ENCODE assay signal across 20 cellular contexts in the genomic region with DNA sequence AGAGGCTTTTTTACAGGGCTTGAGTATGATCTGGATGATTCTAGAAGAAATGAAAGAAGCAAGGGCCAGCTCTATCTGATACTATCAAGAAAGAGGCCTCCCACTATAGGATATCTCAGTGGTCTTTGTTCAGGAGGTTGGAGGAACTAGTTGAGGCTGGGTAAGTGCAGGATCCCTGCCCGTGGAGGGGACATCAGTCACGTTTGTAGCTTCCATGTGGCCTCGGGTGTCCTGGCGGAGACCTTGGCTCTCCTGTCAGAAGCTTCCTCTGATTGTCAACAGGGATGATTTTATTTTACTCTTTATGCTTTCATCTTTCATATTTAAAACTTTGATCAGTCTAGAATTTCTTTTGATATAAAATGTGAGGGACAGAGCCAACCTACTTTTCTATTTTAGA.
DNase-seq lines count a peak whose midpoint lies in the region; ATAC-seq and TF ChIP-seq lines count a peak whose summit lies in the region.
"Had no signal": no experiment of that assay in that cellular context is flagged by ENCODE, and none has a peak within 500 bp of the region (broad histone marks: within the 10 kb centered on the region; RNA-seq: fewer than 3 reads in every experiment).

No MANE protein-coding gene starts in this region.

- no peak overlapping the region for H3K27ac Mint-ChIP-seq in osteocyte (ENCODE audit: unreplicated experiment)
- H3K27ac Mint-ChIP-seq in activated CD8-positive, alpha-beta T cell treated with anti-CD3 and anti-CD28 coated beads for 36 hours = no peak overlapping the region
- H3K27ac Mint-ChIP-seq: B cell; CD4-positive, alpha-beta T cell; CD8-positive, alpha-beta T cell had no signal

- in situ Hi-C loops in brain microvascular endothelial cell (cut with HindIII; ENCODE audit: low pct_ligation_motif_present, low sequenced_read_pairs) = no loop called here

- H3K27me3 Mint-ChIP-seq in osteocyte (ENCODE audit: unreplicated experiment) = no peaks in the 10 kb centered on the region
- peaks cover 5% of the 10 kb centered on the region for H3K27me3 Mint-ChIP-seq in activated CD8-positive, alpha-beta T cell treated with anti-CD3 and anti-CD28 coated beads for 36 hours

- no peaks in the 10 kb centered on the region for H3K36me3 Mint-ChIP-seq in osteocyte (ENCODE audit: unreplicated experiment)
- H3K36me3 Mint-ChIP-seq in activated CD8-positive, alpha-beta T cell treated with anti-CD3 and anti-CD28 coated beads for 36 hours (ENCODE audit: low read depth) = no peaks in the 10 kb centered on the region
- H3K36me3 Mint-ChIP-seq: CD8-positive, alpha-beta T cell had no signal

- no peak overlapping the region for H3K9ac ChIP-seq in BLaER1

- intact Hi-C loops in dorsolateral prefrontal cortex (cut with DNase I) = no loop called here
- intact Hi-C loops in activated CD8-positive, alpha-beta T cell treated with anti-CD3 and anti-CD28 coated beads for 36 hours (cut with micrococcal nuclease) = no loop called here

- H3K9me3 ChIP-seq in BLaER1 = no peaks in the 10 kb centered on the region
- H3K9me3 ChIP-seq: A549, Caco-2 had no signal

- H3K27ac ChIP-seq in BLaER1 (no peak overlapping the region), dorsolateral prefrontal cortex (peak overlapping the region in 46 of 59 donors; percentile 2 to 92 (median 78)), brain microvascular endothelial cell (no peak overlapping the region)
- H3K27ac ChIP-seq: 22Rv1, A549, C4-2B had no signal

- TF ChIP-seq CTCF in dorsolateral prefrontal cortex (IDR thresholded peaks at IDR 0.05 in 54 of 56, conservative IDR thresholded peaks at IDR 0.05 in 2 of 56; ENCODE audit: low read depth in 1 of 56, partially characterized antibody in 56 of 56) (no peak), osteocyte (IDR thresholded peaks at IDR 0.05) (no peak), brain microvascular endothelial cell (IDR thresholded peaks at IDR 0.05; ENCODE audit: low read depth, low read length, missing control alignments) (no peak)
- TF ChIP-seq CTCF in activated CD8-positive, alpha-beta T cell treated with anti-CD3 and anti-CD28 coated beads for 36 hours (IDR thresholded peaks at IDR 0.05) = no peak

- H3K27me3 ChIP-seq in BLaER1 (no peaks in the 10 kb centered on the region), dorsolateral prefrontal cortex (no peaks in the 10 kb centered on the region), brain microvascular endothelial cell (replicated peaks) (no peaks in the 10 kb centered on the region)

- DNase-seq in dorsolateral prefrontal cortex (no peak), osteocyte (ENCODE audit: extremely low spot score, unreplicated experiment) (peak; percentile 67), brain microvascular endothelial cell (no peak), SHP77 (lab: John Stamatoyannopoulos, UW) (no peak)
- DNase-seq in activated CD8-positive, alpha-beta T cell treated with anti-CD3 and anti-CD28 coated beads for 36 hours = no peak
- DNase-seq: AML-193; Caco-2; Calu3; CD4-positive, alpha-beta T cell; CD8-positive, alpha-beta T cell; DMS79; DND-41; EL; GDM1 had no signal

- H3K4me3 ChIP-seq in BLaER1 (no peak overlapping the region), dorsolateral prefrontal cortex (no peak overlapping the region), brain microvascular endothelial cell (ENCODE audit: low read depth, low read length) (no peak overlapping the region)
- H3K4me3 ChIP-seq: A549, GM12878 had no signal

- ATAC-seq in activated CD8-positive, alpha-beta T cell treated with anti-CD3 and anti-CD28 coated beads for 36 hours = no peak
- ATAC-seq: A549; CD8-positive, alpha-beta T cell; GM12878 had no signal

- POLR2A ChIA-PET in activated CD8-positive, alpha-beta T cell treated with anti-CD3 and anti-CD28 coated beads for 36 hours (lab: Charles Lee) = no interaction called here

- CTCF ChIA-PET in activated CD8-positive, alpha-beta T cell treated with anti-CD3 and anti-CD28 coated beads for 36 hours (lab: Charles Lee) = no interaction called here

- peaks cover 81% of the 10 kb centered on the region for H3K36me3 ChIP-seq in BLaER1
- H3K36me3 ChIP-seq in brain microvascular endothelial cell (replicated peaks) = no peaks in the 10 kb centered on the region

- no peaks in the 10 kb centered on the region for H3K4me1 Mint-ChIP-seq in osteocyte (ENCODE audit: unreplicated experiment)
- no peaks in the 10 kb centered on the region for H3K4me1 Mint-ChIP-seq in activated CD8-positive, alpha-beta T cell treated with anti-CD3 and anti-CD28 coated beads for 36 hours (ENCODE audit: low read depth)
- H3K4me1 Mint-ChIP-seq: B cell had no signal

- H3K9me3 Mint-ChIP-seq in osteocyte (ENCODE audit: unreplicated experiment) = peaks cover 4% of the 10 kb centered on the region
- no peaks in the 10 kb centered on the region for H3K9me3 Mint-ChIP-seq in activated CD8-positive, alpha-beta T cell treated with anti-CD3 and anti-CD28 coated beads for 36 hours
- H3K9me3 Mint-ChIP-seq: CD4-positive, alpha-beta T cell; CD8-positive, alpha-beta T cell had no signal

- H4K20me1 ChIP-seq in BLaER1 = peaks cover 100% of the 10 kb centered on the region

- H3K4me2 ChIP-seq in BLaER1 = peak overlapping the region; percentile 69
- H3K4me2 ChIP-seq: A549 had no signal

- H3K4me3 Mint-ChIP-seq in osteocyte (ENCODE audit: unreplicated experiment) = no peak overlapping the region
- no peak overlapping the region for H3K4me3 Mint-ChIP-seq in activated CD8-positive, alpha-beta T cell treated with anti-CD3 and anti-CD28 coated beads for 36 hours
- H3K4me3 Mint-ChIP-seq: B cell; CD4-positive, alpha-beta T cell; CD8-positive, alpha-beta T cell had no signal

- peaks cover 92% of the 10 kb centered on the region for H3K4me1 ChIP-seq in BLaER1
- H3K4me1 ChIP-seq: A549, Caco-2 had no signal

Comparison
In these comparisons a context has a peak if more than half of its experiments do, and no peak if none do; other contexts are left out.
1. H3K27ac ChIP-seq: peak in dorsolateral prefrontal cortex (46 of 59); none in BLaER1 (single experiment) and brain microvascular endothelial cell (single experiment).